19 cellular contexts compared by ENCODE assay signal in genomic region chr1:76218888-76219588, GRCh38.
DNase-seq lines count a peak whose midpoint lies in the region; ATAC-seq and TF ChIP-seq lines count a peak whose summit lies in the region.
"Had no signal": no experiment of that assay in that cellular context is flagged by ENCODE, and none has a peak within 500 bp of the region (broad histone marks: within the 10 kb centered on the region; RNA-seq: fewer than 3 reads in every experiment).

No MANE protein-coding gene starts in this region.

- peak overlapping the region; percentile 99 for H3K27ac ChIP-seq in Karpas-422 (ENCODE audit: low read length)
- peak overlapping the region in 4 of 8 donors; percentile 15 to 62 (median 38) for H3K27ac ChIP-seq in spleen

- no peaks in the 10 kb centered on the region for H3K9me3 Mint-ChIP-seq in activated CD8-positive, alpha-beta T cell treated with anti-CD3 and anti-CD28 coated beads for 36 hours
- no peaks in the 10 kb centered on the region for H3K9me3 Mint-ChIP-seq in activated CD8-positive, alpha-beta T cell treated with anti-CD3 and anti-CD28 coated beads, Interleukin-2, amount 10 ng/mL, durations not matched to agents 7 days and 5 days (ENCODE audit: insufficient read depth)
- H3K9me3 Mint-ChIP-seq in stimulated activated naive B cell treated with anti-CD40 and anti-IgM and Interleukin-4, amounts not matched to agents 10 μg/mL and 1 μg/mL and 100 μg/mL, for 72 hours = no peaks in the 10 kb centered on the region
- H3K9me3 Mint-ChIP-seq in Calu3 (ENCODE audit: low read depth, unreplicated experiment) = no peaks in the 10 kb centered on the region
- H3K9me3 Mint-ChIP-seq: naive thymus-derived CD8-positive, alpha-beta T cell had no signal

- H3K4me1 Mint-ChIP-seq in activated CD8-positive, alpha-beta T cell treated with anti-CD3 and anti-CD28 coated beads for 36 hours (ENCODE audit: low read depth) = peaks cover 10% of the 10 kb centered on the region
- H3K4me1 Mint-ChIP-seq in activated CD8-positive, alpha-beta T cell treated with anti-CD3 and anti-CD28 coated beads, Interleukin-2, amount 10 ng/mL, durations not matched to agents 7 days and 5 days (ENCODE audit: low read depth) = peaks cover 4% of the 10 kb centered on the region
- H3K4me1 Mint-ChIP-seq in stimulated activated naive B cell treated with anti-CD40 and anti-IgM and Interleukin-4, amounts not matched to agents 10 μg/mL and 1 μg/mL and 100 μg/mL, for 72 hours = peaks cover 12 to 32% of the 10 kb centered on the region in 2 donors
- H3K4me1 Mint-ChIP-seq in Calu3 (ENCODE audit: low read depth, unreplicated experiment) = no peaks in the 10 kb centered on the region

- 50 to 82% (median 62%) methylated on average over 2 of the region's 2 CpGs for WGBS in spleen, 5 donors

- H3K4me3 ChIP-seq in Karpas-422 (ENCODE audit: low read length) (no peak overlapping the region), spleen (no peak overlapping the region)

- BruUV-seq in Calu3 (replicated peaks; lab: Mats Ljungman, UMichigan) = no TSS peak

- no peak overlapping the region for H3K4me3 Mint-ChIP-seq in activated CD8-positive, alpha-beta T cell treated with anti-CD3 and anti-CD28 coated beads for 36 hours
- no peak overlapping the region for H3K4me3 Mint-ChIP-seq in activated CD8-positive, alpha-beta T cell treated with anti-CD3 and anti-CD28 coated beads, Interleukin-2, amount 10 ng/mL, durations not matched to agents 7 days and 5 days
- H3K4me3 Mint-ChIP-seq in stimulated activated naive B cell treated with anti-CD40 and anti-IgM and Interleukin-4, amounts not matched to agents 10 μg/mL and 1 μg/mL and 100 μg/mL, for 72 hours = peak overlapping the region; percentile 63 to 71
- H3K4me3 Mint-ChIP-seq in Calu3 (ENCODE audit: low read depth, unreplicated experiment) = no peak overlapping the region

- peak; percentile 24 for ATAC-seq in activated CD8-positive, alpha-beta T cell treated with anti-CD3 and anti-CD28 coated beads for 36 hours
- no peak for ATAC-seq in activated CD8-positive, alpha-beta T cell treated with anti-CD3 and anti-CD28 coated beads, Interleukin-2, amount 10 ng/mL, durations not matched to agents 7 days and 5 days
- ATAC-seq in GM21576 (IDR thresholded peaks at IDR 0.05; ENCODE audit: unreplicated experiment) = peak; percentile 36
- ATAC-seq in stimulated activated naive B cell treated with anti-CD40 and anti-IgM and Interleukin-4, amounts not matched to agents 10 μg/mL and 1 μg/mL and 100 μg/mL, for 72 hours (replicated peaks) = peak; percentile 75 to 80
- ATAC-seq: left colon had no signal

- H3K9me3 ChIP-seq in Karpas-422 (ENCODE audit: low read length) = no peaks in the 10 kb centered on the region
- peaks cover 0 to 4% (median 0%) of the 10 kb centered on the region in 8 donors for H3K9me3 ChIP-seq in spleen

- H3K9ac ChIP-seq in Karpas-422 (ENCODE audit: low read length) = peak overlapping the region; percentile 50

- H3K27me3 ChIP-seq in Karpas-422 (ENCODE audit: low read length) = no peaks in the 10 kb centered on the region
- H3K27me3 ChIP-seq in spleen (replicated peaks in 1 of 7) = no peaks in the 10 kb centered on the region

- H3K4me2 ChIP-seq in Karpas-422 (ENCODE audit: low read depth, low read length, poor library complexity, severe bottlenecking) = peak overlapping the region; percentile 62

- intact Hi-C loops in activated CD8-positive, alpha-beta T cell treated with anti-CD3 and anti-CD28 coated beads for 36 hours (cut with micrococcal nuclease) = no loop called here
- intact Hi-C loops in Calu3 (cut with micrococcal nuclease; ENCODE audit: unreplicated experiment) (no loop called here), spleen (cut with DNase I; ENCODE audit: low total_unique reads) (no loop called here)

- DNase-seq in activated CD8-positive, alpha-beta T cell treated with anti-CD3 and anti-CD28 coated beads for 36 hours = no peak
- no peak for DNase-seq in activated CD8-positive, alpha-beta T cell treated with anti-CD3 and anti-CD28 coated beads, Interleukin-2, amount 10 ng/mL, durations not matched to agents 7 days and 5 days
- DNase-seq in Karpas-422 = peak; percentile 96
- no peak for DNase-seq in stimulated activated naive B cell treated with anti-CD40 and anti-IgM and Interleukin-4, amounts not matched to agents 10 μg/mL and 1 μg/mL and 100 μg/mL, for 72 hours
- DNase-seq in Calu3 = no peak
- no peak for DNase-seq in spleen
- no peak for DNase-seq in NCI-H2107 (lab: John Stamatoyannopoulos, UW)
- DNase-seq: activated CD4-positive, alpha-beta T cell treated with anti-CD3 and anti-CD28 coated beads for 1 hour; activated gamma-delta T cell; cortex of kidney; HCEC 1CT; head of caudate nucleus; KBM-7; left colon; NCI-H187 treated with DMSO at 0.1 percent for 48 hours; NCI-H345; stimulated activated CD4-positive, alpha-beta T cell treated with anti-CD3 and anti-CD28 coated beads, Interleukin-4, amount 100 ng/mL, for 4 hours had no signal

- H3K9me2 ChIP-seq in Karpas-422 (replicated peaks; ENCODE audit: insufficient read depth, low read length) = no peaks in the 10 kb centered on the region

- no peak for TF ChIP-seq CTCF in activated CD8-positive, alpha-beta T cell treated with anti-CD3 and anti-CD28 coated beads for 36 hours (IDR thresholded peaks at IDR 0.05)
- TF ChIP-seq CTCF in Calu3 (IDR thresholded peaks at IDR 0.05; ENCODE audit: unreplicated experiment) (no peak), spleen (IDR thresholded peaks at IDR 0.05 in 8 of 11, conservative IDR thresholded peaks at IDR 0.05 in 3 of 11) (no peak)

- POLR2A ChIA-PET in activated CD8-positive, alpha-beta T cell treated with anti-CD3 and anti-CD28 coated beads for 36 hours (lab: Charles Lee) = no interaction called here
- POLR2A ChIA-PET in activated CD8-positive, alpha-beta T cell treated with anti-CD3 and anti-CD28 coated beads, Interleukin-2, amount 10 ng/mL, durations not matched to agents 7 days and 5 days (lab: Charles Lee) = interaction anchor here (1.0 kb wide), 1 partner anchor 9 kb away, joined by 3 read pairs; no protein-coding TSS in a partner anchor

- H3K36me3 ChIP-seq in Karpas-422 (ENCODE audit: insufficient read depth, low read length) (no peaks in the 10 kb centered on the region), spleen (no peaks in the 10 kb centered on the region)

- H3K4me1 ChIP-seq in Karpas-422 (ENCODE audit: low read length) (peaks cover 80% of the 10 kb centered on the region), spleen (peaks cover 0 to 21% (median 2%) of the 10 kb centered on the region in 6 donors)

- CTCF ChIA-PET in activated CD8-positive, alpha-beta T cell treated with anti-CD3 and anti-CD28 coated beads for 36 hours (lab: Charles Lee) = interaction anchor here (0.9 kb wide), 1 partner anchor 10 kb away, joined by 3 read pairs; no protein-coding TSS in a partner anchor
- CTCF ChIA-PET in activated CD8-positive, alpha-beta T cell treated with anti-CD3 and anti-CD28 coated beads, Interleukin-2, amount 10 ng/mL, durations not matched to agents 7 days and 5 days (lab: Charles Lee) = interaction anchor here (1.2 to 1.5 kb wide), 3 partner anchors 10 to 49 kb away, joined by 3 to 4 read pairs (median 3); no protein-coding TSS in a partner anchor
- CTCF ChIA-PET in Calu3 (lab: Charles Lee) = no interaction called here

- H3K36me3 Mint-ChIP-seq in activated CD8-positive, alpha-beta T cell treated with anti-CD3 and anti-CD28 coated beads for 36 hours (ENCODE audit: low read depth) = no peaks in the 10 kb centered on the region
- H3K36me3 Mint-ChIP-seq in activated CD8-positive, alpha-beta T cell treated with anti-CD3 and anti-CD28 coated beads, Interleukin-2, amount 10 ng/mL, durations not matched to agents 7 days and 5 days (ENCODE audit: low read depth) = no peaks in the 10 kb centered on the region
- peaks cover 0 to 3% of the 10 kb centered on the region in 2 donors for H3K36me3 Mint-ChIP-seq in stimulated activated naive B cell treated with anti-CD40 and anti-IgM and Interleukin-4, amounts not matched to agents 10 μg/mL and 1 μg/mL and 100 μg/mL, for 72 hours
- H3K36me3 Mint-ChIP-seq in Calu3 (ENCODE audit: insufficient read depth, unreplicated experiment) = no peaks in the 10 kb centered on the region

- no peaks in the 10 kb centered on the region for H3K79me2 ChIP-seq in Karpas-422 (ENCODE audit: low read length)

- no peak overlapping the region for H3K27ac Mint-ChIP-seq in activated CD8-positive, alpha-beta T cell treated with anti-CD3 and anti-CD28 coated beads for 36 hours
- H3K27ac Mint-ChIP-seq in activated CD8-positive, alpha-beta T cell treated with anti-CD3 and anti-CD28 coated beads, Interleukin-2, amount 10 ng/mL, durations not matched to agents 7 days and 5 days = no peak overlapping the region
- peak overlapping the region; percentile 53 for H3K27ac Mint-ChIP-seq in stimulated activated naive B cell treated with anti-CD40 and anti-IgM and Interleukin-4, amounts not matched to agents 10 μg/mL and 1 μg/mL and 100 μg/mL, for 72 hours
- no peak overlapping the region for H3K27ac Mint-ChIP-seq in Calu3 (ENCODE audit: unreplicated experiment)

- H2AFZ ChIP-seq in Karpas-422 (ENCODE audit: low read length) = no peak overlapping the region

- no peaks in the 10 kb centered on the region for H3K27me3 Mint-ChIP-seq in activated CD8-positive, alpha-beta T cell treated with anti-CD3 and anti-CD28 coated beads for 36 hours
- no peaks in the 10 kb centered on the region for H3K27me3 Mint-ChIP-seq in activated CD8-positive, alpha-beta T cell treated with anti-CD3 and anti-CD28 coated beads, Interleukin-2, amount 10 ng/mL, durations not matched to agents 7 days and 5 days (ENCODE audit: low read depth)
- H3K27me3 Mint-ChIP-seq in stimulated activated naive B cell treated with anti-CD40 and anti-IgM and Interleukin-4, amounts not matched to agents 10 μg/mL and 1 μg/mL and 100 μg/mL, for 72 hours = no peaks in the 10 kb centered on the region
- H3K27me3 Mint-ChIP-seq in Calu3 (ENCODE audit: unreplicated experiment) = peaks cover 14% of the 10 kb centered on the region
- H3K27me3 Mint-ChIP-seq: naive thymus-derived CD8-positive, alpha-beta T cell had no signal

- no peak for TF ChIP-seq POLR2A in spleen (IDR thresholded peaks at IDR 0.05)

- no peaks in the 10 kb centered on the region for H4K20me1 ChIP-seq in Karpas-422 (ENCODE audit: insufficient read depth, low read depth, low read length)

Comparison
In these comparisons a context has a peak if more than half of its experiments do, and no peak if none do; other contexts are left out.
1. H3K4me3 Mint-ChIP-seq: peak in stimulated activated naive B cell treated with anti-CD40 and anti-IgM and Interleukin-4, amounts not matched to agents 10 μg/mL and 1 μg/mL and 100 μg/mL, for 72 hours (2 of 2); none in activated CD8-positive, alpha-beta T cell treated with anti-CD3 and anti-CD28 coated beads for 36 hours (single experiment), activated CD8-positive, alpha-beta T cell treated with anti-CD3 and anti-CD28 coated beads, Interleukin-2, amount 10 ng/mL, durations not matched to agents 7 days and 5 days (single experiment) and Calu3 (single experiment).